In the genomic region with DNA sequence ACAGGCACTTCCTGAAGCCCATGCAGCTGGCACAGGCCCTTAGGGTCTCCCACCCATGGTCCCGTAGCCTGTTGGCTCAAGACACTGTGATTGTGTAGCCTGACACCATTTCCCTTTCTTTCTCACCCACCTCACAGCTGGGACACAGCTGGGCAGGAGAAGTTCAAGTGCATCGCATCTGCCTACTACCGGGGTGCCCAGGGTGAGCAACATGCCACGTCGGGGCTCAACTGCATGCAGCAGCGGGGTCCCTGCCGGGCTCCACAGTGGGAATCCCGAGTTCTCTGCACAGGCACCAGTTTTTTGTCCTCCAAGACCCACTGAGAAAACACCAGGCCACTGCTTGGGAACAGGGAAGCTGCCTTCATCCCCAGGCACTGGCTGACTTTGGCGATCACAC, we compare ENCODE assay signal across 18 cellular contexts. TPM values are rescaled to one million over a fixed set of nuclear protein-coding genes. Genes with fewer than 3 reads are reported as not detected.
DNase-seq lines count a peak whose midpoint lies in the region; FAIRE-seq and TF ChIP-seq lines count a peak whose summit lies in the region.
"Had no signal": no experiment of that assay in that cellular context is flagged by ENCODE, and none has a peak within 500 bp of the region (broad histone marks: within the 10 kb centered on the region; RNA-seq: fewer than 3 reads in every experiment).

No MANE protein-coding gene starts in this region.

- H3K23ac ChIP-seq in H9 (ENCODE audit: insufficient read length, low read depth, low read length) (no peak overlapping the region), H1 (ENCODE audit: insufficient read length) (no peak overlapping the region)

- TF ChIP-seq POLR2A in H1 (IDR thresholded peaks at IDR 0.05; ENCODE audit: control extremely low read depth in 1 of 2, low read depth in 2 of 2, low read length in 2 of 2) = no peak

- no peak for TF ChIP-seq RAD21 in H1 (IDR thresholded peaks at IDR 0.05 in 1 of 2, conservative IDR thresholded peaks at IDR 0.05 in 1 of 2; ENCODE audit: low read depth in 2 of 2, low read length in 2 of 2)

- intact Hi-C loops in activated CD4-positive, alpha-beta T cell treated with anti-CD3 and anti-CD28 coated beads, Interleukin-2, amount 10 ng/mL, durations not matched to agents 24 days and 14 days (cut with micrococcal nuclease) = no loop called here

- WGBS in H9 (ENCODE audit: extremely low coverage, insufficient read length, low lambda C conversion rate) = no CpG with 5 or more reads among the region's 9 CpGs
- WGBS in H1 (ENCODE audit: extremely low coverage in 1 of 2, insufficient coverage in 1 of 2, insufficient read length in 1 of 2, insufficient replicate concordance in 2 of 2, low coverage in 1 of 2, low lambda C conversion rate in 2 of 2, missing lambda C conversion rate in 1 of 2), 2 experiments = 96% methylated on average over 9 of the region's 9 CpGs; no CpG with 5 or more reads in 1 of the 2 experiments

- H3K4me2 ChIP-seq in H9 (ENCODE audit: insufficient read depth, insufficient read length, low read length) (no peak overlapping the region), MM.1S (ENCODE audit: low read depth, low read length) (peak overlapping the region; percentile 91), H1 (ENCODE audit: insufficient read depth in 1 of 2, low read depth in 2 of 2, low read length in 2 of 2) (no peak overlapping the region)
- H3K4me2 ChIP-seq: A549 had no signal

- no peak overlapping the region for H2BK20ac ChIP-seq in H9 (ENCODE audit: low read depth, low read length, poor library complexity, severe bottlenecking)
- H2BK20ac ChIP-seq in H1 (ENCODE audit: low read length) = no peak overlapping the region

- H3K18ac ChIP-seq in H9 (ENCODE audit: insufficient read length, low read depth, low read length) (no peak overlapping the region), H1 (ENCODE audit: extremely low read depth, low read length) (no peak overlapping the region)

- H4K20me1 ChIP-seq in H9 (ENCODE audit: control insufficient read depth, insufficient read depth, insufficient read length) (no peaks in the 10 kb centered on the region), MM.1S (ENCODE audit: insufficient read depth, low read length) (no peaks in the 10 kb centered on the region), H1 (replicated peaks in 1 of 2; ENCODE audit: control insufficient read depth in 1 of 2, insufficient read depth in 2 of 2, low read length in 2 of 2) (no peaks in the 10 kb centered on the region)

- peaks cover 20 to 34% of the 10 kb centered on the region in 2 experiments for H3K4me1 Mint-ChIP-seq in H9
- H3K4me1 Mint-ChIP-seq in activated CD4-positive, alpha-beta T cell treated with anti-CD3 and anti-CD28 coated beads, Interleukin-2, amount 10 ng/mL, durations not matched to agents 24 days and 14 days = peaks cover 2% of the 10 kb centered on the region

- H3K36me3 ChIP-seq in MM.1S (replicated peaks; ENCODE audit: insufficient read depth, low read length) (peaks cover 7% of the 10 kb centered on the region; the same call in 1 of the 2 replicates), H1 (ENCODE audit: control insufficient read depth in 2 of 4, insufficient read depth in 4 of 4, low read length in 3 of 4) (no peaks in the 10 kb centered on the region)
- H3K36me3 ChIP-seq: BE2C had no signal

- no peak overlapping the region for H4K5ac ChIP-seq in H9 (ENCODE audit: insufficient read length, low read depth, low read length)
- H4K5ac ChIP-seq in H1 (ENCODE audit: insufficient read length, low read depth, low read length) = no peak overlapping the region

- no peak overlapping the region for H2BK120ac ChIP-seq in H9 (ENCODE audit: low read depth, low read length, poor library complexity, severe bottlenecking)
- no peak overlapping the region for H2BK120ac ChIP-seq in H1 (replicated peaks; ENCODE audit: low read depth, low read length)

- no peaks in the 10 kb centered on the region for H3K23me2 ChIP-seq in H9 (ENCODE audit: insufficient read length, low read depth, low read length, poor library complexity, severe bottlenecking)
- H3K23me2 ChIP-seq in H1 (ENCODE audit: low read depth, low read length) = no peaks in the 10 kb centered on the region

- H3K4me3 Mint-ChIP-seq in H9 = no peak overlapping the region
- H3K4me3 Mint-ChIP-seq in activated CD4-positive, alpha-beta T cell treated with anti-CD3 and anti-CD28 coated beads, Interleukin-2, amount 10 ng/mL, durations not matched to agents 24 days and 14 days = no peak overlapping the region
- H3K4me3 Mint-ChIP-seq: CD14-positive monocyte; CD8-positive, alpha-beta memory T cell had no signal

- H4K91ac ChIP-seq in H9 (ENCODE audit: insufficient read length, low read depth, low read length) (no peak overlapping the region), H1 (replicated peaks; ENCODE audit: insufficient read length, low read length) (peak overlapping the region; percentile 51)

- H3K79me1 ChIP-seq in H9 (ENCODE audit: insufficient read depth, low read depth, low read length, poor library complexity, severe bottlenecking) (no peaks in the 10 kb centered on the region), H1 (ENCODE audit: low read depth, low read length) (no peaks in the 10 kb centered on the region)

- H4K8ac ChIP-seq in H9 (replicated peaks; ENCODE audit: insufficient read length, low read depth, low read length) = no peak overlapping the region
- H4K8ac ChIP-seq in H1 (ENCODE audit: extremely low read depth, insufficient read depth, low read length) = no peak overlapping the region

- CTCF ChIA-PET in H1 (lab: Charles Lee; ENCODE audit: partially characterized antibody) = interaction anchor here (0.8 to 4.7 kb wide), 23 partner anchors 10 to 230 kb away, joined by 3 to 49 read pairs (median 5); a partner anchor contains a TSS

- H2AFZ ChIP-seq in H9 (ENCODE audit: low read length) (no peak overlapping the region), MM.1S (ENCODE audit: low read length) (no peak overlapping the region), H1 (ENCODE audit: low read length) (no peak overlapping the region)

- H2BK5ac ChIP-seq in H9 (ENCODE audit: insufficient read length, low read length) (no peak overlapping the region), H1 (ENCODE audit: low read depth, low read length) (no peak overlapping the region)

- TF ChIP-seq CTCF in H9 (conservative IDR thresholded peaks at IDR 0.05) = no peak
- TF ChIP-seq CTCF in MM.1S (IDR thresholded peaks at IDR 0.05; ENCODE audit: low read length) = no peak
- TF ChIP-seq CTCF in H1 (IDR thresholded peaks at IDR 0.05; ENCODE audit: control extremely low read depth in 1 of 3, insufficient read depth in 1 of 3, low read depth in 1 of 3, low read length in 3 of 3) = no peak

- TF ChIP-seq EP300 in H1 (IDR thresholded peaks at IDR 0.05; ENCODE audit: borderline replicate concordance in 1 of 2, low read depth in 2 of 2, low read length in 2 of 2) = no peak

- H3K36me3 Mint-ChIP-seq in H9 (ENCODE audit: insufficient read depth in 1 of 3, low read depth in 3 of 3) = no peaks in the 10 kb centered on the region; a peak in 1 of 7 replicates
- H3K36me3 Mint-ChIP-seq in activated CD4-positive, alpha-beta T cell treated with anti-CD3 and anti-CD28 coated beads, Interleukin-2, amount 10 ng/mL, durations not matched to agents 24 days and 14 days (ENCODE audit: low read depth) = no peaks in the 10 kb centered on the region
- H3K36me3 Mint-ChIP-seq: CD14-positive monocyte; CD8-positive, alpha-beta memory T cell had no signal

- H3K27ac ChIP-seq in H9 (ENCODE audit: insufficient read length, low read depth, low read length) = no peak overlapping the region
- H3K27ac ChIP-seq in MM.1S (ENCODE audit: low read length) = peak overlapping the region; percentile 98; the same call in 1 of the 2 replicates
- H3K27ac ChIP-seq in H1 (ENCODE audit: low read depth, low read length) = no peak overlapping the region
- H3K27ac ChIP-seq: A549 had no signal

- no peaks in the 10 kb centered on the region for H3K79me2 ChIP-seq in H9 (ENCODE audit: insufficient read depth, low read length)
- H3K79me2 ChIP-seq in MM.1S (ENCODE audit: low read length) = peaks cover 35% of the 10 kb centered on the region
- H3K79me2 ChIP-seq in H1 (ENCODE audit: control insufficient read depth in 1 of 2, insufficient read depth in 2 of 2, low read length in 2 of 2) = no peaks in the 10 kb centered on the region

- POLR2A ChIA-PET in H1 (lab: Charles Lee; ENCODE audit: partially characterized antibody) = interaction anchor here (2.0 kb wide), 1 partner anchor 10 kb away, joined by 6 read pairs; no protein-coding TSS in a partner anchor

- in situ Hi-C loops in G401 (cut with HindIII; ENCODE audit: low sequenced_read_pairs) = no loop called here

- H3K9me3 Mint-ChIP-seq in H9 = no peaks in the 10 kb centered on the region
- no peaks in the 10 kb centered on the region for H3K9me3 Mint-ChIP-seq in activated CD4-positive, alpha-beta T cell treated with anti-CD3 and anti-CD28 coated beads, Interleukin-2, amount 10 ng/mL, durations not matched to agents 24 days and 14 days
- H3K9me3 Mint-ChIP-seq: CD8-positive, alpha-beta memory T cell had no signal

- peaks cover 8% of the 10 kb centered on the region for H3K27me3 Mint-ChIP-seq in H9 (ENCODE audit: low read depth)
- H3K27me3 Mint-ChIP-seq in activated CD4-positive, alpha-beta T cell treated with anti-CD3 and anti-CD28 coated beads, Interleukin-2, amount 10 ng/mL, durations not matched to agents 24 days and 14 days = no peaks in the 10 kb centered on the region

- DNase-seq in H9 = no peak
- no peak for DNase-seq in MM.1S
- DNase-seq in H1 (ENCODE audit: low read depth in 1 of 2, low spot score in 2 of 2) = no peak
- DNase-seq in urothelium cell line (ENCODE audit: low spot score) = no peak
- DNase-seq in activated CD4-positive, alpha-beta T cell treated with anti-CD3 and anti-CD28 coated beads, Interleukin-2, amount 10 ng/mL, durations not matched to agents 24 days and 14 days = no peak
- no peak for DNase-seq in NCI-H526 treated with DMSO at 0.1 percent for 48 hours (lab: John Stamatoyannopoulos, UW)
- DNase-seq in G401 (ENCODE audit: low spot score) = no peak
- DNase-seq: BE2C; CD8-positive, alpha-beta memory T cell; DMS 273 treated with DMSO at 0.1 percent for 48 hours had no signal

- H3T11ph ChIP-seq in H9 (ENCODE audit: low read length) = no peak overlapping the region

- H3K4ac ChIP-seq in H9 (ENCODE audit: low read depth, low read length) = no peak overlapping the region
- no peak overlapping the region for H3K4ac ChIP-seq in H1 (replicated peaks; ENCODE audit: insufficient read length, low read depth, low read length)

- H3K9ac ChIP-seq in H9 (ENCODE audit: extremely low read depth, insufficient read length, low read length) (no peak overlapping the region), MM.1S (ENCODE audit: low read length) (peak overlapping the region; percentile 99; the same call in 1 of the 2 replicates), H1 (replicated peaks in 1 of 4; ENCODE audit: extremely low read depth in 1 of 4, low read depth in 3 of 4, low read length in 3 of 4) (no peak overlapping the region)

- H3K56ac ChIP-seq in H9 (ENCODE audit: insufficient read length, low read depth, low read length) = no peak overlapping the region
- no peak overlapping the region for H3K56ac ChIP-seq in H1 (replicated peaks; ENCODE audit: insufficient read length, low read depth, low read length)

- no peak overlapping the region for H2BK15ac ChIP-seq in H9 (ENCODE audit: low read depth, low read length)
- H2BK15ac ChIP-seq in H1 (ENCODE audit: low read length) = 0 out of 2 replicates have a peak overlapping the region, but pooled peaks have one; percentile 61

- H3K14ac ChIP-seq in H9 (ENCODE audit: insufficient read depth, low read length) = 0 out of 2 replicates have a peak overlapping the region, but pooled peaks have one; percentile 16
- no peak overlapping the region for H3K14ac ChIP-seq in H1 (ENCODE audit: insufficient read length)

- H3K9me2 ChIP-seq in MM.1S (replicated peaks; ENCODE audit: insufficient read depth, low read length) = no peaks in the 10 kb centered on the region

- H3K27me3 ChIP-seq in H9 (ENCODE audit: insufficient read depth, low read length) = no peaks in the 10 kb centered on the region
- H3K27me3 ChIP-seq in MM.1S (replicated peaks; ENCODE audit: insufficient read depth, low read length) = no peaks in the 10 kb centered on the region
- no peaks in the 10 kb centered on the region for H3K27me3 ChIP-seq in H1 (replicated peaks in 1 of 4; ENCODE audit: control insufficient read depth in 3 of 4, extremely low read depth in 1 of 4, insufficient read depth in 3 of 4, low read length in 3 of 4)
- H3K27me3 ChIP-seq: BE2C had no signal

- H3K9me3 ChIP-seq in H9 (ENCODE audit: control insufficient read depth, low read depth, low read length) = no peaks in the 10 kb centered on the region
- H3K9me3 ChIP-seq in MM.1S (replicated peaks; ENCODE audit: insufficient read depth, low read length) = no peaks in the 10 kb centered on the region
- H3K9me3 ChIP-seq in H1 (ENCODE audit: insufficient read depth in 2 of 2, low read depth in 1 of 2, low read length in 1 of 2) = no peaks in the 10 kb centered on the region
- H3K9me3 ChIP-seq: A549, BE2C had no signal

- no peak overlapping the region for H3K27ac Mint-ChIP-seq in H9
- no peak overlapping the region for H3K27ac Mint-ChIP-seq in activated CD4-positive, alpha-beta T cell treated with anti-CD3 and anti-CD28 coated beads, Interleukin-2, amount 10 ng/mL, durations not matched to agents 24 days and 14 days

- no peak overlapping the region for H2AK5ac ChIP-seq in H9 (ENCODE audit: insufficient read length, low read length)
- H2AK5ac ChIP-seq in H1 (ENCODE audit: low read depth, low read length) = no peak overlapping the region

- no peak for FAIRE-seq in H1 (lab: Jason Lieb, UNC)
- FAIRE-seq in urothelium cell line (lab: Jason Lieb, UNC) = peak; percentile 75
- FAIRE-seq: A549, GM12878, GM18507, H54, HepG2, HTR-8/SVneo had no signal

- peaks cover 21% of the 10 kb centered on the region for H3F3A ChIP-seq in MM.1S (ENCODE audit: insufficient read depth, low read length)

- H3K4me1 ChIP-seq in H9 (ENCODE audit: insufficient read depth, low read length) (no peaks in the 10 kb centered on the region), MM.1S (ENCODE audit: low read length) (peaks cover 20% of the 10 kb centered on the region), H1 (replicated peaks in 1 of 4; ENCODE audit: control insufficient read depth in 3 of 4, insufficient read depth in 4 of 4, low read length in 3 of 4) (peaks cover 0 to 22% (median 8%) of the 10 kb centered on the region in 4 experiments; a peak in 4 of 7 replicates)
- H3K4me1 ChIP-seq: A549, BE2C had no signal

- peak overlapping the region; percentile 95 for H3K4me3 ChIP-seq in MM.1S (ENCODE audit: low read length)
- H3K4me3 ChIP-seq in H1 (ENCODE audit: extremely low read depth in 1 of 4, insufficient read depth in 2 of 4, low read depth in 3 of 4, low read length in 4 of 4) = no peak overlapping the region
- H3K4me3 ChIP-seq: A549, GM12878 had no signal

- H2BK12ac ChIP-seq in H9 (ENCODE audit: insufficient read length, low read depth, low read length) (no peak overlapping the region), H1 (ENCODE audit: low read depth, low read length) (peak overlapping the region; percentile 19; the same call in 1 of the 2 replicates)

RNA-seq across cellular contexts. Expression of a gene that starts 10.6 kb away (rescaled TPM):
- 0.92 and 1.4 TPM in 2 replicates for total RNA-seq in H9 (2021)
- total RNA-seq in H1 (2021; fragmentation: NEBNext Ultra II Directional; extraction: Animal tissue kit (Norgen Biotek cat#: 25700)) = 1.0 and 1.1 TPM in 2 replicates
- 1.4 and 1.5 TPM in 2 replicates for polyA plus RNA-seq in H1 (2011; rRNA removed)
- 0.75 TPM for polyA plus RNA-seq in H1 (2011; cell fraction: cytosol; rRNA removed)
- 0.86 TPM for polyA plus RNA-seq in H1 (2011; cell fraction: nucleus; rRNA removed)
- polyA plus RNA-seq in H1 (2012, experiment 1 of 2) = 0.84 to 1.0 TPM (median 0.98 TPM) in 4 replicates
- polyA plus RNA-seq in H1 (2012, experiment 2 of 2) = 0.87 TPM
- polyA plus RNA-seq in H1 (2013, experiment 1 of 2) = 0.79 TPM
- 0.79 TPM for polyA plus RNA-seq in H1 (2013, experiment 2 of 2)
- polyA minus RNA-seq in H1 (2011; rRNA and poly(A)+ RNA removed) = 1.0 and 1.5 TPM in 2 replicates
- polyA minus RNA-seq in H1 (2011; cell fraction: cytosol; rRNA and poly(A)+ RNA removed) = 0.44 TPM
- 0.70 TPM for polyA minus RNA-seq in H1 (2011; cell fraction: nucleus; rRNA and poly(A)+ RNA removed)
- total RNA-seq in activated CD4-positive, alpha-beta T cell treated with anti-CD3 and anti-CD28 coated beads, Interleukin-2, amount 10 ng/mL, durations not matched to agents 24 days and 14 days = not detected in 2 replicates
- 1.5 and 3.3 TPM in 2 replicates for total RNA-seq in G401 (2014; rRNA removed; shearing (Covaris generic))

RNA-seq across cellular contexts. Expression of a gene that starts 14.0 kb away (rescaled TPM):
- not detected in 2 replicates for total RNA-seq in H9 (2021)
- total RNA-seq in H1 (2021; fragmentation: NEBNext Ultra II Directional; extraction: Animal tissue kit (Norgen Biotek cat#: 25700)) = 0.84 TPM in 1 of 2 replicates, not detected in the other
- 0.28 and 0.30 TPM in 2 replicates for polyA plus RNA-seq in H1 (2011; rRNA removed)
- 0.28 TPM for polyA plus RNA-seq in H1 (2011; cell fraction: cytosol; rRNA removed)
- 0.33 TPM for polyA plus RNA-seq in H1 (2011; cell fraction: nucleus; rRNA removed)
- 0.24 to 0.43 TPM (median 0.28 TPM) in 3 of 4 replicates, not detected in the other for polyA plus RNA-seq in H1 (2012, experiment 1 of 2)
- 0.22 TPM for polyA plus RNA-seq in H1 (2012, experiment 2 of 2)
- 0.10 TPM for polyA plus RNA-seq in H1 (2013, experiment 1 of 2)
- 0.13 TPM for polyA plus RNA-seq in H1 (2013, experiment 2 of 2)
- polyA minus RNA-seq in H1 (2011; rRNA and poly(A)+ RNA removed) = 0.13 and 0.39 TPM in 2 replicates
- not detected for polyA minus RNA-seq in H1 (2011; cell fraction: cytosol; rRNA and poly(A)+ RNA removed)
- not detected for polyA minus RNA-seq in H1 (2011; cell fraction: nucleus; rRNA and poly(A)+ RNA removed)
- total RNA-seq in activated CD4-positive, alpha-beta T cell treated with anti-CD3 and anti-CD28 coated beads, Interleukin-2, amount 10 ng/mL, durations not matched to agents 24 days and 14 days = not detected in 2 replicates
- total RNA-seq in G401 (2014; rRNA removed; shearing (Covaris generic)) = 1.7 TPM in 1 of 2 replicates, not detected in the other
- total RNA-seq: CD8-positive, alpha-beta memory T cell; Daoy had no signal
- polyA plus RNA-seq: CD14-positive monocyte had no signal

RNA-seq across cellular contexts. Expression of a gene that starts 24.5 kb away (rescaled TPM):
- total RNA-seq in H9 (2021) = 77.0 and 81.6 TPM in 2 replicates
- total RNA-seq in H1 (2021; fragmentation: NEBNext Ultra II Directional; extraction: Animal tissue kit (Norgen Biotek cat#: 25700)) = 122 and 130 TPM in 2 replicates
- 66.7 and 110 TPM in 2 replicates for polyA plus RNA-seq in H1 (2011; rRNA removed)
- 101 TPM for polyA plus RNA-seq in H1 (2011; cell fraction: cytosol; rRNA removed)
- 162 TPM for polyA plus RNA-seq in H1 (2011; cell fraction: nucleus; rRNA removed)
- polyA plus RNA-seq in H1 (2012, experiment 1 of 2) = 76.6 to 172 TPM (median 129 TPM) in 4 replicates
- 53.7 TPM for polyA plus RNA-seq in H1 (2012, experiment 2 of 2)
- 37.8 TPM for polyA plus RNA-seq in H1 (2013, experiment 1 of 2)
- polyA plus RNA-seq in H1 (2013, experiment 2 of 2) = 37.4 TPM
- polyA minus RNA-seq in H1 (2011; rRNA and poly(A)+ RNA removed) = 150 and 166 TPM in 2 replicates
- 183 TPM for polyA minus RNA-seq in H1 (2011; cell fraction: cytosol; rRNA and poly(A)+ RNA removed)
- 71.0 TPM for polyA minus RNA-seq in H1 (2011; cell fraction: nucleus; rRNA and poly(A)+ RNA removed)
- total RNA-seq in activated CD4-positive, alpha-beta T cell treated with anti-CD3 and anti-CD28 coated beads, Interleukin-2, amount 10 ng/mL, durations not matched to agents 24 days and 14 days = 45.1 and 47.4 TPM in 2 replicates
- 32.4 and 55.9 TPM in 2 replicates for total RNA-seq in G401 (2014; rRNA removed; shearing (Covaris generic))
